Comparison of ENCODE assay signal across 8 cellular contexts in genomic region chr6:28252507-28252975, GRCh38. TPM values are rescaled to one million over a fixed set of nuclear protein-coding genes. Genes with fewer than 3 reads are reported as not detected.
DNase-seq lines count a peak whose midpoint lies in the region; ATAC-seq and TF ChIP-seq lines count a peak whose summit lies in the region.

No MANE protein-coding gene starts in this region.

- H3K36me3 ChIP-seq in duodenal mucosa (ENCODE audit: control insufficient read depth in 1 of 2, insufficient read depth in 2 of 2, low read length in 2 of 2), result peaks cover 0 to 11% of the 10 kb centered on the region in 2 donors

- H3K36me3 Mint-ChIP-seq in natural killer cell, result peaks cover 9% of the 10 kb centered on the region

- peak overlapping the region; percentile 99 to 100 for H3K4me3 ChIP-seq in duodenal mucosa (ENCODE audit: low read depth in 1 of 2, low read length in 2 of 2)

- peaks cover 31 to 35% of the 10 kb centered on the region in 2 donors for H3K4me1 Mint-ChIP-seq in natural killer cell

- H3K4me1 ChIP-seq in duodenal mucosa (ENCODE audit: control insufficient read depth in 1 of 2, insufficient read depth in 2 of 2, low read length in 2 of 2), result peaks cover 7 to 17% of the 10 kb centered on the region in 2 donors

- peak overlapping the region; percentile 98 for H3K4me3 Mint-ChIP-seq in natural killer cell

- H3K9me3 ChIP-seq in duodenal mucosa (ENCODE audit: control insufficient read depth in 1 of 2, low read length in 2 of 2), result no peaks in the 10 kb centered on the region

- peak in 2 of 3 donors; percentile 2 to 14 for ATAC-seq in natural killer cell
- ATAC-seq in HG03025 (IDR thresholded peaks at IDR 0.05; ENCODE audit: low FRiP score, unreplicated experiment), result no peak
- ATAC-seq in HG03520 (IDR thresholded peaks at IDR 0.05; ENCODE audit: unreplicated experiment), result no peak

- H3K9me3 Mint-ChIP-seq in natural killer cell, result peaks cover 0 to 3% of the 10 kb centered on the region in 2 donors

- intact Hi-C loops in natural killer cell (cut with micrococcal nuclease), result loop anchor here (1.0 to 5.0 kb wide), 5 partner anchors 15 to 147 kb away; partner anchors contain the start of genes ZKSCAN8, ZSCAN12, ZSCAN16 and ZSCAN26

- H3K27me3 ChIP-seq in duodenal mucosa (ENCODE audit: control insufficient read depth in 1 of 2, insufficient read depth in 2 of 2, low read length in 2 of 2), result no peaks in the 10 kb centered on the region

- H3K9ac ChIP-seq in duodenal mucosa (ENCODE audit: low read depth in 1 of 2, low read length in 2 of 2), result peak overlapping the region; percentile 59 to 69

- peak; percentile 4 for DNase-seq in stimulated activated CD4-positive, alpha-beta T cell treated with anti-CD3 and anti-CD28 coated beads, Interleukin-15, amount 100 ng/mL, for 24 hours
- DNase-seq in stimulated activated CD4-positive, alpha-beta T cell treated with anti-CD3 and anti-CD28 coated beads, Interleukin-2, amount 100 ng/mL, for 24 hours, result no peak
- DNase-seq in NOMO-1 treated with DMSO at 0.1 percent for 48 hours (lab: John Stamatoyannopoulos, UW; ENCODE audit: unreplicated experiment), result peak; percentile 25
- no peak for DNase-seq in natural killer cell
- DNase-seq in SW480 (ENCODE audit: low spot score), result no peak

- H3K27me3 Mint-ChIP-seq in natural killer cell (ENCODE audit: low read depth in 2 of 2), result peaks cover 3 to 8% of the 10 kb centered on the region in 2 donors

- no peak overlapping the region for H3K27ac ChIP-seq in duodenal mucosa (ENCODE audit: low read depth, low read length)

- H3K27ac Mint-ChIP-seq in natural killer cell, result peak overlapping the region; percentile 68 to 88

- no peak for TF ChIP-seq CTCF in natural killer cell (IDR thresholded peaks at IDR 0.05)

RNA-seq across cellular contexts. Expression of gene ZKSCAN4, which starts 0.5 kb away (rescaled TPM):
- 1 to 10 TPM; 1.6 to 4.2 (median 2.9) TPM for total RNA-seq in natural killer cell

RNA-seq across cellular contexts. Expression of gene NKAPL, which starts 6.6 kb away (rescaled TPM):
- total RNA-seq in natural killer cell, result under 1 TPM in 2 of 3 donors, not detected in 1; 0.31 to 0.36 TPM

RNA-seq across cellular contexts. Expression of gene ZSCAN26, which starts 14.4 kb away (rescaled TPM):
- total RNA-seq in natural killer cell, result 10 to 100 TPM; 13.7 to 24.4 (median 15.4) TPM

RNA-seq across cellular contexts. Expression of gene ZSCAN9, which starts 27.5 kb away (rescaled TPM):
- total RNA-seq in natural killer cell, result 10 to 100 TPM; 17.7 to 20.0 (median 18.7) TPM

RNA-seq across cellular contexts. Expression of gene PGBD1, which starts 28.8 kb away (rescaled TPM):
- 1 to 10 TPM; 1.1 to 1.5 (median 1.1) TPM for total RNA-seq in natural killer cell

Comparison
In these comparisons a context has a peak if more than half of its experiments do, and no peak if none do; other contexts are left out.
1. DNase-seq: peak in stimulated activated CD4-positive, alpha-beta T cell treated with anti-CD3 and anti-CD28 coated beads, Interleukin-15, amount 100 ng/mL, for 24 hours (single experiment) and NOMO-1 treated with DMSO at 0.1 percent for 48 hours (single experiment); none in stimulated activated CD4-positive, alpha-beta T cell treated with anti-CD3 and anti-CD28 coated beads, Interleukin-2, amount 100 ng/mL, for 24 hours (0 of 2), natural killer cell (single experiment) and SW480 (single experiment).
2. ATAC-seq: peak in natural killer cell (2 of 3); none in HG03025 (single experiment) and HG03520 (single experiment).